Comparison of ENCODE assay signal across 16 cellular contexts in genomic region chr5:132472431-132472830, GRCh38. TPM values are rescaled to one million over a fixed set of nuclear protein-coding genes. Genes with fewer than 3 reads are reported as not detected.
DNase-seq lines count a peak whose midpoint lies in the region; ATAC-seq and TF ChIP-seq lines count a peak whose summit lies in the region.
"Had no signal": no experiment of that assay in that cellular context is flagged by ENCODE, and none has a peak within 500 bp of the region (broad histone marks: within the 10 kb centered on the region; RNA-seq: fewer than 3 reads in every experiment).

No MANE protein-coding gene starts in this region.

- no peaks in the 10 kb centered on the region for H3K27me3 Mint-ChIP-seq in activated CD8-positive, alpha-beta T cell treated with anti-CD3 and anti-CD28 coated beads, Interleukin-2, amount 10 ng/mL, durations not matched to agents 7 days and 5 days (ENCODE audit: low read depth)
- no peaks in the 10 kb centered on the region for H3K27me3 Mint-ChIP-seq in naive thymus-derived CD4-positive, alpha-beta T cell
- H3K27me3 Mint-ChIP-seq: activated naive CD8-positive, alpha-beta T cell had no signal

- H3K9me3 ChIP-seq in BLaER1 (no peaks in the 10 kb centered on the region), DND-41 (ENCODE audit: insufficient read depth, low read length, severe bottlenecking) (no peaks in the 10 kb centered on the region), gastrocnemius medialis (no peaks in the 10 kb centered on the region)
- no peaks in the 10 kb centered on the region for H3K9me3 ChIP-seq in naive thymus-derived CD4-positive, alpha-beta T cell (ENCODE audit: control insufficient read depth in 2 of 3, low read length in 3 of 3)
- H3K9me3 ChIP-seq: left lung, ovary had no signal

- H3K4me1 ChIP-seq in BLaER1: peaks cover 99% of the 10 kb centered on the region
- H3K4me1 ChIP-seq in DND-41 (ENCODE audit: insufficient read depth, low read length): peaks cover 51% of the 10 kb centered on the region
- peaks cover 49 to 87% of the 10 kb centered on the region in 2 donors for H3K4me1 ChIP-seq in naive thymus-derived CD4-positive, alpha-beta T cell (ENCODE audit: control insufficient read depth in 2 of 2, insufficient read depth in 2 of 2, low read length in 2 of 2)
- no peaks in the 10 kb centered on the region for H3K4me1 ChIP-seq in gastrocnemius medialis

- H3K4me1 Mint-ChIP-seq in activated CD8-positive, alpha-beta T cell treated with anti-CD3 and anti-CD28 coated beads, Interleukin-2, amount 10 ng/mL, durations not matched to agents 7 days and 5 days (ENCODE audit: low read depth): peaks cover 92% of the 10 kb centered on the region
- peaks cover 46 to 89% (median 87%) of the 10 kb centered on the region in 7 donors for H3K4me1 Mint-ChIP-seq in naive thymus-derived CD4-positive, alpha-beta T cell

- H3K36me3 Mint-ChIP-seq in activated CD8-positive, alpha-beta T cell treated with anti-CD3 and anti-CD28 coated beads, Interleukin-2, amount 10 ng/mL, durations not matched to agents 7 days and 5 days (ENCODE audit: low read depth): peaks cover 64% of the 10 kb centered on the region
- H3K36me3 Mint-ChIP-seq in naive thymus-derived CD4-positive, alpha-beta T cell: peaks cover 0 to 27% (median 5%) of the 10 kb centered on the region in 5 donors
- H3K36me3 Mint-ChIP-seq: activated naive CD8-positive, alpha-beta T cell had no signal

- peaks cover 95% of the 10 kb centered on the region for H3K79me2 ChIP-seq in DND-41 (ENCODE audit: insufficient read depth, low read length)

- TF ChIP-seq CTCF in DND-41 (IDR thresholded peaks at IDR 0.05; ENCODE audit: borderline replicate concordance, extremely low read depth, low read length, poor library complexity, severe bottlenecking) (no peak), coronary artery (IDR thresholded peaks at IDR 0.05) (no peak), gastrocnemius medialis (IDR thresholded peaks at IDR 0.05 in 4 of 5, conservative IDR thresholded peaks at IDR 0.05 in 1 of 5) (no peak)

- no peak for TF ChIP-seq POLR2A in gastrocnemius medialis (IDR thresholded peaks at IDR 0.05)

- no peak overlapping the region for H3K4me3 Mint-ChIP-seq in activated CD8-positive, alpha-beta T cell treated with anti-CD3 and anti-CD28 coated beads, Interleukin-2, amount 10 ng/mL, durations not matched to agents 7 days and 5 days
- peak overlapping the region in 4 of 10 donors; percentile 23 to 69 (median 58) for H3K4me3 Mint-ChIP-seq in naive thymus-derived CD4-positive, alpha-beta T cell

- CTCF ChIA-PET in activated CD8-positive, alpha-beta T cell treated with anti-CD3 and anti-CD28 coated beads, Interleukin-2, amount 10 ng/mL, durations not matched to agents 7 days and 5 days (lab: Charles Lee): interaction anchor here (0.9 to 10.4 kb wide), 8 partner anchors 8 to 86 kb away, joined by 3 to 114 read pairs (median 7); no protein-coding TSS in a partner anchor
- CTCF ChIA-PET in naive thymus-derived CD4-positive, alpha-beta T cell (lab: Charles Lee): interaction anchor here (1.0 to 4.9 kb wide), 10 partner anchors 15 to 84 kb away, joined by 3 to 23 read pairs (median 5); partner anchors contain the start of gene IRF1

- H3K27ac ChIP-seq in BLaER1 (peak overlapping the region; percentile 69), DND-41 (ENCODE audit: low read length) (peak overlapping the region; percentile 75; the same call in 1 of the 2 replicates), coronary artery (no peak overlapping the region), gastrocnemius medialis (no peak overlapping the region)
- peak overlapping the region; percentile 62 for H3K27ac ChIP-seq in naive thymus-derived CD4-positive, alpha-beta T cell (ENCODE audit: low read depth, low read length)
- H3K27ac ChIP-seq: dorsolateral prefrontal cortex, ovary had no signal

- no peaks in the 10 kb centered on the region for H4K20me1 ChIP-seq in BLaER1
- 0 out of 2 replicates have a peak, but pooled peaks cover 6% of the 10 kb centered on the region for H4K20me1 ChIP-seq in DND-41 (ENCODE audit: insufficient read depth, low read length)

- DNase-seq in DND-41 (no peak), coronary artery (ENCODE audit: low spot score) (no peak), NCI-H2081 treated with DMSO at 0.1 percent for 48 hours (lab: John Stamatoyannopoulos, UW) (no peak), gastrocnemius medialis (no peak)
- DNase-seq in activated CD8-positive, alpha-beta T cell treated with anti-CD3 and anti-CD28 coated beads, Interleukin-2, amount 10 ng/mL, durations not matched to agents 7 days and 5 days: no peak
- DNase-seq in naive thymus-derived CD4-positive, alpha-beta T cell: peak in 2 of 9 donors; percentile 3 to 23
- DNase-seq: GDM1, left lung, NCI-H2029 treated with DMSO at 0.1 percent for 48 hours, NCI-H526 treated with DMSO at 0.1 percent for 48 hours had no signal

- H3K4me2 ChIP-seq in BLaER1 (peak overlapping the region; percentile 94), DND-41 (ENCODE audit: insufficient read depth, low read length) (no peak overlapping the region)

- in situ Hi-C loops in gastrocnemius medialis (cut with MboI; ENCODE audit: low sequenced_read_pairs in 4 of 4): no loop called here

- peaks cover 17% of the 10 kb centered on the region; the same call in 1 of the 2 replicates for H3K36me3 ChIP-seq in BLaER1
- H3K36me3 ChIP-seq in DND-41 (ENCODE audit: insufficient read depth, low read length): peaks cover 86% of the 10 kb centered on the region
- H3K36me3 ChIP-seq in naive thymus-derived CD4-positive, alpha-beta T cell (ENCODE audit: control insufficient read depth in 2 of 3, insufficient read depth in 3 of 3, low read length in 3 of 3): no peaks in the 10 kb centered on the region
- H3K36me3 ChIP-seq in gastrocnemius medialis: no peaks in the 10 kb centered on the region
- H3K36me3 ChIP-seq: left lung, ovary had no signal

- no peaks in the 10 kb centered on the region for H3K9me3 Mint-ChIP-seq in activated CD8-positive, alpha-beta T cell treated with anti-CD3 and anti-CD28 coated beads, Interleukin-2, amount 10 ng/mL, durations not matched to agents 7 days and 5 days (ENCODE audit: insufficient read depth)
- H3K9me3 Mint-ChIP-seq in naive thymus-derived CD4-positive, alpha-beta T cell: peaks cover 0 to 10% (median 0%) of the 10 kb centered on the region in 11 donors

- peak overlapping the region; percentile 81 for H3K27ac Mint-ChIP-seq in activated CD8-positive, alpha-beta T cell treated with anti-CD3 and anti-CD28 coated beads, Interleukin-2, amount 10 ng/mL, durations not matched to agents 7 days and 5 days
- peak overlapping the region in 7 of 9 donors; percentile 46 to 97 (median 81) for H3K27ac Mint-ChIP-seq in naive thymus-derived CD4-positive, alpha-beta T cell

- intact Hi-C loops in naive thymus-derived CD4-positive, alpha-beta T cell (cut with micrococcal nuclease): loop anchor here in 1 of 2 donors (2.0 kb wide), 2 partner anchors 16 to 18 kb away; partner anchors contain the start of gene IRF1
- intact Hi-C loops in gastrocnemius medialis (cut with DNase I; ENCODE audit: low total_unique reads): no loop called here

- POLR2A ChIA-PET in activated CD8-positive, alpha-beta T cell treated with anti-CD3 and anti-CD28 coated beads, Interleukin-2, amount 10 ng/mL, durations not matched to agents 7 days and 5 days (lab: Charles Lee): interaction anchor here (1.2 to 22.6 kb wide), 8 partner anchors 9 to 86 kb away, joined by 4 to 720 read pairs (median 26); partner anchors contain the start of gene IRF1
- POLR2A ChIA-PET in naive thymus-derived CD4-positive, alpha-beta T cell (lab: Charles Lee): interaction anchor here (1.2 to 13.1 kb wide), 15 partner anchors 8 to 61 kb away, joined by 3 to 222 read pairs (median 13); partner anchors contain the start of gene IRF1

- H2AFZ ChIP-seq in DND-41 (ENCODE audit: low read depth, low read length): no peak overlapping the region

- H3K4me3 ChIP-seq in BLaER1: no peak overlapping the region
- no peak overlapping the region for H3K4me3 ChIP-seq in DND-41 (ENCODE audit: low read depth in 1 of 2, low read length in 2 of 2)
- no peak overlapping the region for H3K4me3 ChIP-seq in naive thymus-derived CD4-positive, alpha-beta T cell (ENCODE audit: low read length)
- no peak overlapping the region for H3K4me3 ChIP-seq in coronary artery
- no peak overlapping the region for H3K4me3 ChIP-seq in gastrocnemius medialis
- H3K4me3 ChIP-seq: dorsolateral prefrontal cortex, left lung, ovary had no signal

- H3K27me3 ChIP-seq in BLaER1 (no peaks in the 10 kb centered on the region), DND-41 (ENCODE audit: insufficient read depth, low read length, poor library complexity) (no peaks in the 10 kb centered on the region), gastrocnemius medialis (no peaks in the 10 kb centered on the region)
- H3K27me3 ChIP-seq in naive thymus-derived CD4-positive, alpha-beta T cell (ENCODE audit: control insufficient read depth in 2 of 2, insufficient read depth in 2 of 2, low read length in 2 of 2): no peaks in the 10 kb centered on the region
- H3K27me3 ChIP-seq: dorsolateral prefrontal cortex, left lung, ovary had no signal

- ATAC-seq in DND-41 (ENCODE audit: insufficient read depth, low read depth) (no peak), GM18861 (IDR thresholded peaks at IDR 0.05; ENCODE audit: unreplicated experiment) (no peak), gastrocnemius medialis (no peak)
- no peak for ATAC-seq in activated CD8-positive, alpha-beta T cell treated with anti-CD3 and anti-CD28 coated beads, Interleukin-2, amount 10 ng/mL, durations not matched to agents 7 days and 5 days
- ATAC-seq in naive thymus-derived CD4-positive, alpha-beta T cell: no peak
- ATAC-seq: Panc1 had no signal

- H3K9ac ChIP-seq in BLaER1: peak overlapping the region; percentile 45; the same call in 1 of the 2 replicates
- H3K9ac ChIP-seq in DND-41 (ENCODE audit: low read depth, low read length): no peak overlapping the region

RNA-seq across cellular contexts. Expression of gene IRF1, which starts 18.1 kb away (rescaled TPM):
- 100 to 1,000 TPM; 221 to 228 TPM for total RNA-seq in activated CD8-positive, alpha-beta T cell treated with anti-CD3 and anti-CD28 coated beads, Interleukin-2, amount 10 ng/mL, durations not matched to agents 7 days and 5 days
- 100 to 1,000 TPM; 118 to 632 (median 549) TPM for total RNA-seq in naive thymus-derived CD4-positive, alpha-beta T cell
- 100 to 1,000 TPM; 148 to 174 TPM for polyA plus RNA-seq in naive thymus-derived CD4-positive, alpha-beta T cell
- 10 to 100 TPM in 1 of 4 donors, 1 to 10 TPM in 3; 5.5 to 20.6 (median 8.4) TPM for total RNA-seq in gastrocnemius medialis

Comparison
In these comparisons a context has a peak if more than half of its experiments do, and no peak if none do; other contexts are left out.
1. H3K27ac ChIP-seq: peak in BLaER1 (single experiment), DND-41 (single experiment) and naive thymus-derived CD4-positive, alpha-beta T cell (single experiment); none in coronary artery (0 of 2) and gastrocnemius medialis (0 of 4).
2. RNA of gene IRF1, which starts 18.1 kb away (total RNA-seq): 118 to 632 TPM in naive thymus-derived CD4-positive, alpha-beta T cell and 221 to 228 TPM in activated CD8-positive, alpha-beta T cell treated with anti-CD3 and anti-CD28 coated beads, Interleukin-2, amount 10 ng/mL, durations not matched to agents 7 days and 5 days; 5.5 to 20.6 TPM in gastrocnemius medialis; every median in the first group is over 4 times any median in the second.